2 cellular contexts compared by ENCODE assay signal in the genomic region with DNA sequence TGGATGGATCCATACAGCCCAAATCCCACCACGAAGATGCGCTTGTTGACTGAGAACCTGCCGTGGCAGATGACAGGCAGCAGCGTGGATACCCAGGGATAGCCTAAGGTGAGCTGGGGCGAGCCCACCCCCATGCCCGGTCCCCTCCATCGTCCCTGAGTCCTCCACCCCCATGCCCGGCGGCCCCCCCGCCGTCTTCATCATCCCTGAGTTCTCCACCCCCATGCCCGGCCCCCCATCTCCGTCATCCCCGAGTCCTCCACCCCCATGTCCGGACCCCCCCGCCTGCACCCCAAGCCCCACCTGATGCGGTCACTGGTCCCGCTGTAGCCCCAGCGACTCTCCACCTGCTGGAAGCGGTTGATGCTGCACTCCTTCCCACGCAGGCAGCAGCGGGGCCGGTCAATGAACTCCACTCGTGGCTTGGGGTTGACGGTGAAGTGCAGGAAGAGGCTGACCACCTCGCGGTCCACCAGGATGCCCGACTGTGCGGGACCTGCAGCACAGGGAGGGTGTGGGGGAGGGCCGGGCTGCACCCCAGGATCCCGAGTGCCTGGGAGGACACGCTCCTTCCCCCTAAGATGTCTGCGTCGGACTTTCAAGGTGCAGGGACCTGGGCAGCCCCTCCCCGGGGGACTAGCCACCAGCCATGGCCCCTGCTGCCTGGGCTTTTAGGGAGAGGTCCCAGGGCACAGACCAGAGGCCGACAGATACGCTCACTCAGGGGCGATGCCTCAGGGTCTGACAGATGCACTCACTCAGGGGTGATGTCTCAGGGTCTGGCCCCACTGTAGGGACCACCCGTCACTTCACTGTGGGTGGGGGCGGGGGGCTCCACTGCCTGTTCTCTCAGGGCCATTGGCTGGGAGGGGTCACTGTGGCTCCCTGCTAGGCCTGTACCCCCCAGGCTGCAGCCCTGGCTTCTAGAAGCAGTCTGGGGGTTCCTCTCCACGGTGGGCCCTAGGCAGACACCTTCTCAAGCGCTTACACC.
TF ChIP-seq lines count a peak whose summit lies in the region.

No MANE protein-coding gene starts in this region.

TF ChIP-seq in A549, 52 proteins besides CTCF, POLR2A, EP300 and RAD21:
- TF ChIP-seq MYC (IDR thresholded peaks at IDR 0.05; ENCODE audit: borderline replicate concordance, low read length), result no peak
- no peak for TF ChIP-seq HOXB13 (CRISPR knock-in tag; IDR thresholded peaks at IDR 0.05; ENCODE audit: low read depth)
- no peak for TF ChIP-seq RARB (CRISPR knock-in tag; IDR thresholded peaks at IDR 0.05)
- TF ChIP-seq FOSL2 (IDR thresholded peaks at IDR 0.05), result no peak
- TF ChIP-seq FOSL2 (CRISPR knock-in tag; IDR thresholded peaks at IDR 0.05), result no peak
- TF ChIP-seq GATA3 (IDR thresholded peaks at IDR 0.05; ENCODE audit: borderline replicate concordance), result no peak
- TF ChIP-seq, protein P1, sequence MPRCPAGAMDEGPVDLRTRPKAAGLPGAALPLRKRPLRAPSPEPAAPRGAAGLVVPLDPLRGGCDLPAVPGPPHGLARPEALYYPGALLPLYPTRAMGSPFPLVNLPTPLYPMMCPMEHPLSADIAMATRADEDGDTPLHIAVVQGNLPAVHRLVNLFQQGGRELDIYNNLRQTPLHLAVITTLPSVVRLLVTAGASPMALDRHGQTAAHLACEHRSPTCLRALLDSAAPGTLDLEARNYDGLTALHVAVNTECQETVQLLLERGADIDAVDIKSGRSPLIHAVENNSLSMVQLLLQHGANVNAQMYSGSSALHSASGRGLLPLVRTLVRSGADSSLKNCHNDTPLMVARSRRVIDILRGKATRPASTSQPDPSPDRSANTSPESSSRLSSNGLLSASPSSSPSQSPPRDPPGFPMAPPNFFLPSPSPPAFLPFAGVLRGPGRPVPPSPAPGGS (IDR thresholded peaks at IDR 0.05), result no peak
- TF ChIP-seq, protein P2, sequence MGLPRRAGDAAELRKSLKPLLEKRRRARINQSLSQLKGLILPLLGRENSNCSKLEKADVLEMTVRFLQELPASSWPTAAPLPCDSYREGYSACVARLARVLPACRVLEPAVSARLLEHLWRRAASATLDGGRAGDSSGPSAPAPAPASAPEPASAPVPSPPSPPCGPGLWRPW (IDR thresholded peaks at IDR 0.05), result no peak
- no peak for TF ChIP-seq ZC3H11A (IDR thresholded peaks at IDR 0.05)
- TF ChIP-seq, protein P3, sequence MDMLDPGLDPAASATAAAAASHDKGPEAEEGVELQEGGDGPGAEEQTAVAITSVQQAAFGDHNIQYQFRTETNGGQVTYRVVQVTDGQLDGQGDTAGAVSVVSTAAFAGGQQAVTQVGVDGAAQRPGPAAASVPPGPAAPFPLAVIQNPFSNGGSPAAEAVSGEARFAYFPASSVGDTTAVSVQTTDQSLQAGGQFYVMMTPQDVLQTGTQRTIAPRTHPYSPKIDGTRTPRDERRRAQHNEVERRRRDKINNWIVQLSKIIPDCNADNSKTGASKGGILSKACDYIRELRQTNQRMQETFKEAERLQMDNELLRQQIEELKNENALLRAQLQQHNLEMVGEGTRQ (IDR thresholded peaks at IDR 0.05), result no peak
- TF ChIP-seq NR3C1 (IDR thresholded peaks at IDR 0.05), result no peak
- no peak for TF ChIP-seq SMC3 (IDR thresholded peaks at IDR 0.05)
- TF ChIP-seq RCOR1 (IDR thresholded peaks at IDR 0.05; ENCODE audit: low read depth, low read length), result no peak
- TF ChIP-seq FOXS1 (CRISPR knock-in tag; IDR thresholded peaks at IDR 0.05), result no peak
- no peak for TF ChIP-seq EHMT2 (IDR thresholded peaks at IDR 0.05; ENCODE audit: low read depth)
- TF ChIP-seq, protein P4, sequence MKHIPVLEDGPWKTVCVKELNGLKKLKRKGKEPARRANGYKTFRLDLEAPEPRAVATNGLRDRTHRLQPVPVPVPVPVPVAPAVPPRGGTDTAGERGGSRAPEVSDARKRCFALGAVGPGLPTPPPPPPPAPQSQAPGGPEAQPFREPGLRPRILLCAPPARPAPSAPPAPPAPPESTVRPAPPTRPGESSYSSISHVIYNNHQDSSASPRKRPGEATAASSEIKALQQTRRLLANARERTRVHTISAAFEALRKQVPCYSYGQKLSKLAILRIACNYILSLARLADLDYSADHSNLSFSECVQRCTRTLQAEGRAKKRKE (CRISPR knock-in tag; IDR thresholded peaks at IDR 0.05; ENCODE audit: low read depth), result no peak
- TF ChIP-seq MAFK (IDR thresholded peaks at IDR 0.05; ENCODE audit: partially characterized antibody), result no peak
- TF ChIP-seq HOXB5 (CRISPR knock-in tag; IDR thresholded peaks at IDR 0.05), result no peak

TF ChIP-seq in IMR-90, 13 proteins besides CTCF, POLR2A, EP300 and RAD21:
- TF ChIP-seq RFX5 (IDR thresholded peaks at IDR 0.05; ENCODE audit: low read depth, low read length) (no peak), NFE2L2 (IDR thresholded peaks at IDR 0.05; ENCODE audit: low read depth, low read length) (no peak), CEBPB (IDR thresholded peaks at IDR 0.05; ENCODE audit: low read depth, low read length) (no peak), MXI1 (IDR thresholded peaks at IDR 0.05; ENCODE audit: borderline replicate concordance, low read depth, low read length) (no peak), SMC3 (IDR thresholded peaks at IDR 0.05; ENCODE audit: low read depth, low read length) (no peak), FOS (IDR thresholded peaks at IDR 0.05; ENCODE audit: low read depth, low read length) (no peak), BHLHE40 (IDR thresholded peaks at IDR 0.05; ENCODE audit: low read depth, low read length) (no peak), CHD1 (IDR thresholded peaks at IDR 0.05; ENCODE audit: low read depth, low read length) (no peak), MAFK (IDR thresholded peaks at IDR 0.05; ENCODE audit: low read depth, low read length) (no peak), RCOR1 (IDR thresholded peaks at IDR 0.05; ENCODE audit: insufficient replicate concordance, low read length) (no peak), MAZ (IDR thresholded peaks at IDR 0.05; ENCODE audit: borderline replicate concordance, low read depth, low read length) (no peak)
- TF ChIP-seq, protein P5, sequence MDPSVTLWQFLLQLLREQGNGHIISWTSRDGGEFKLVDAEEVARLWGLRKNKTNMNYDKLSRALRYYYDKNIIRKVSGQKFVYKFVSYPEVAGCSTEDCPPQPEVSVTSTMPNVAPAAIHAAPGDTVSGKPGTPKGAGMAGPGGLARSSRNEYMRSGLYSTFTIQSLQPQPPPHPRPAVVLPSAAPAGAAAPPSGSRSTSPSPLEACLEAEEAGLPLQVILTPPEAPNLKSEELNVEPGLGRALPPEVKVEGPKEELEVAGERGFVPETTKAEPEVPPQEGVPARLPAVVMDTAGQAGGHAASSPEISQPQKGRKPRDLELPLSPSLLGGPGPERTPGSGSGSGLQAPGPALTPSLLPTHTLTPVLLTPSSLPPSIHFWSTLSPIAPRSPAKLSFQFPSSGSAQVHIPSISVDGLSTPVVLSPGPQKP (IDR thresholded peaks at IDR 0.05; ENCODE audit: borderline replicate concordance, low read depth, low read length), result no peak
- TF ChIP-seq, protein P3 (IDR thresholded peaks at IDR 0.05; ENCODE audit: low read depth, low read length), result no peak
